Comparison of ENCODE assay signal across 9 cellular contexts in genomic region chr1:179036844-179037465, GRCh38. TPM values are rescaled to one million over a fixed set of nuclear protein-coding genes. Genes with fewer than 3 reads are reported as not detected.
A peak's percentile ranks its signal among the peaks of the same experiment; 100 is the strongest.
DNase-seq lines count a peak whose midpoint lies in the region; ATAC-seq and TF ChIP-seq lines count a peak whose summit lies in the region.
"Had no signal": no experiment of that assay in that cellular context is flagged by ENCODE, and none has a peak within 500 bp of the region (broad histone marks: within the 10 kb centered on the region; RNA-seq: fewer than 3 reads in every experiment).

No MANE protein-coding gene starts in this region.

- no peak overlapping the region for H3K14ac ChIP-seq in H9 (ENCODE audit: insufficient read depth, low read length)

- no peak overlapping the region for H4K8ac ChIP-seq in H9 (replicated peaks; ENCODE audit: insufficient read length, low read depth, low read length)

- no peak overlapping the region for H2BK20ac ChIP-seq in H9 (ENCODE audit: low read depth, low read length, poor library complexity, severe bottlenecking)

- H2AK5ac ChIP-seq in H9 (ENCODE audit: insufficient read length, low read length) = no peak overlapping the region

- no peak overlapping the region for H2BK15ac ChIP-seq in H9 (ENCODE audit: low read depth, low read length)

- no peaks in the 10 kb centered on the region for H3K36me3 ChIP-seq in SJSA1

- no peak overlapping the region for H3K23ac ChIP-seq in H9 (ENCODE audit: insufficient read length, low read depth, low read length)

- no peak overlapping the region for H3K56ac ChIP-seq in H9 (ENCODE audit: insufficient read length, low read depth, low read length)

- no peaks in the 10 kb centered on the region for H3K9me3 ChIP-seq in SJSA1 (replicated peaks)
- no peaks in the 10 kb centered on the region for H3K9me3 ChIP-seq in H9 (ENCODE audit: control insufficient read depth, low read depth, low read length)

- no peak overlapping the region for H3K4ac ChIP-seq in H9 (ENCODE audit: low read depth, low read length)

- POLR2A ChIA-PET in HEK293T (lab: Yijun Ruan, JAX) = no interaction called here

- peaks cover 6% of the 10 kb centered on the region for H3K79me1 ChIP-seq in H9 (ENCODE audit: insufficient read depth, low read depth, low read length, poor library complexity, severe bottlenecking)

- no peaks in the 10 kb centered on the region for H4K20me1 ChIP-seq in H9 (ENCODE audit: control insufficient read depth, insufficient read depth, insufficient read length)

- H3K36me3 Mint-ChIP-seq in naive B cell (no peaks in the 10 kb centered on the region), H9 (ENCODE audit: insufficient read depth in 1 of 3, low read depth in 3 of 3) (peaks cover 2 to 13% (median 12%) of the 10 kb centered on the region in 3 experiments; a peak in 5 of 7 replicates)

- no peak overlapping the region for H3K18ac ChIP-seq in H9 (ENCODE audit: insufficient read length, low read depth, low read length)

- no peak overlapping the region for H4K5ac ChIP-seq in H9 (ENCODE audit: insufficient read length, low read depth, low read length)

- peak overlapping the region in 4 of 6 donors; percentile 24 to 95 (median 50) for H3K27ac Mint-ChIP-seq in naive B cell
- no peak overlapping the region for H3K27ac Mint-ChIP-seq in H9

- H3K9me3 Mint-ChIP-seq in naive B cell (no peaks in the 10 kb centered on the region), H9 (peaks cover 13 to 15% of the 10 kb centered on the region in 2 experiments; a peak in 4 of 5 replicates)

- no peak overlapping the region for H2BK12ac ChIP-seq in H9 (ENCODE audit: insufficient read length, low read depth, low read length)

- H3K23me2 ChIP-seq in H9 (ENCODE audit: insufficient read length, low read depth, low read length, poor library complexity, severe bottlenecking) = no peaks in the 10 kb centered on the region

- H3K4me3 Mint-ChIP-seq in naive B cell = peak overlapping the region in 1 of 8 donors; percentile 27
- no peak overlapping the region for H3K4me3 Mint-ChIP-seq in H9

- DNase-seq in HEK293T (ENCODE audit: extremely low spot score) (no peak), SJSA1 (ENCODE audit: low read depth in 1 of 2, low spot score in 2 of 2) (peak in 1 of 2 experiments; percentile 77), naive B cell (no peak), mesenteric fat pad (ENCODE audit: low spot score) (no peak), amygdala (lab: John Stamatoyannopoulos, UW) (no peak), H9 (no peak), hypothalamus (lab: John Stamatoyannopoulos, UW) (no peak)

- peak overlapping the region; percentile 82 for H3K27ac ChIP-seq in SJSA1
- no peak overlapping the region for H3K27ac ChIP-seq in H9 (ENCODE audit: insufficient read length, low read depth, low read length)
- H3K27ac ChIP-seq: skin epidermis had no signal

- no peak overlapping the region for H3K4me3 ChIP-seq in SJSA1
- H3K4me3 ChIP-seq: skin epidermis had no signal

- CTCF ChIA-PET in HEK293T (lab: Yijun Ruan, JAX) = no interaction called here

- H3T11ph ChIP-seq in H9 (ENCODE audit: low read length) = no peak overlapping the region

- H3K4me2 ChIP-seq in H9 (ENCODE audit: insufficient read depth, insufficient read length, low read length) = no peak overlapping the region

- H3K79me2 ChIP-seq in H9 (ENCODE audit: insufficient read depth, low read length) = peaks cover 9% of the 10 kb centered on the region; the same call in 1 of the 2 replicates

- no peak for TF ChIP-seq CTCF in H9 (conservative IDR thresholded peaks at IDR 0.05)

- ATAC-seq in GM18502 (IDR thresholded peaks at IDR 0.05; ENCODE audit: poor library complexity, unreplicated experiment) (peak; percentile 54), naive B cell (ENCODE audit: low read depth in 2 of 2) (no peak)

- no peaks in the 10 kb centered on the region for H3K27me3 ChIP-seq in SJSA1 (replicated peaks)
- no peaks in the 10 kb centered on the region for H3K27me3 ChIP-seq in H9 (ENCODE audit: insufficient read depth, low read length)

- no peak overlapping the region for H2AFZ ChIP-seq in H9 (ENCODE audit: low read length)

- H3K27me3 Mint-ChIP-seq in naive B cell = no peaks in the 10 kb centered on the region
- H3K27me3 Mint-ChIP-seq in H9 (ENCODE audit: low read depth) = no peaks in the 10 kb centered on the region; the same call in 1 of the 2 replicates

- H2BK120ac ChIP-seq in H9 (ENCODE audit: low read depth, low read length, poor library complexity, severe bottlenecking) = no peak overlapping the region

- H3K9ac ChIP-seq in H9 (ENCODE audit: extremely low read depth, insufficient read length, low read length) = no peak overlapping the region

- H4K91ac ChIP-seq in H9 (ENCODE audit: insufficient read length, low read depth, low read length) = no peak overlapping the region

- H3K4me1 ChIP-seq in SJSA1 (replicated peaks) = peaks cover 67% of the 10 kb centered on the region
- H3K4me1 ChIP-seq in H9 (ENCODE audit: insufficient read depth, low read length) = peaks cover 6% of the 10 kb centered on the region; the same call in 1 of the 2 replicates

- no CpG with 5 or more reads among the region's 2 CpGs for WGBS in H9 (ENCODE audit: extremely low coverage, insufficient read length, low lambda C conversion rate)

- H3K4me1 Mint-ChIP-seq in naive B cell (peaks cover 38 to 46% (median 46%) of the 10 kb centered on the region in 3 donors), H9 (peaks cover 29 to 35% of the 10 kb centered on the region in 2 experiments)

- H2BK5ac ChIP-seq in H9 (ENCODE audit: insufficient read length, low read length) = no peak overlapping the region

TF ChIP-seq in HEK293T, 16 proteins besides CTCF, POLR2A, EP300 and RAD21:
- TF ChIP-seq ZNF384 (IDR thresholded peaks at IDR 0.05) (0 out of 2 replicates have a peak, but pooled peaks have one; percentile 35), FOXM1 (IDR thresholded peaks at IDR 0.05; ENCODE audit: borderline replicate concordance) (no peak), ARNT (IDR thresholded peaks at IDR 0.05) (no peak)

RNA-seq across cellular contexts. Expression of gene FAM20B, which starts 11.3 kb away (rescaled TPM):
- total RNA-seq in SJSA1 (2014; rRNA removed; shearing (Covaris generic)) = 50.7 and 52.6 TPM in 2 replicates
- polyA plus RNA-seq in naive B cell (ENCODE audit: low read depth in 6 of 6) = 10 to 100 TPM in 2 of 6 donors, 1 to 10 TPM in 4; 6.2 to 13.2 (median 8.6) TPM
- total RNA-seq in mesenteric fat pad (49.5 TPM), H9 (2021) (32.8 and 35.4 TPM in 2 replicates)

RNA-seq across cellular contexts. Expression of gene TOR3A, which starts 44.9 kb away (rescaled TPM):
- 27.9 and 30.8 TPM in 2 replicates for total RNA-seq in SJSA1 (2014; rRNA removed; shearing (Covaris generic))
- polyA plus RNA-seq in naive B cell (ENCODE audit: low read depth in 6 of 6) = 10 to 100 TPM; 54.6 to 75.3 (median 59.3) TPM
- total RNA-seq in mesenteric fat pad (22.3 TPM), H9 (2021) (25.6 and 27.3 TPM in 2 replicates)

Comparison
In these comparisons a context has a peak if more than half of its experiments do, and no peak if none do; other contexts are left out.
1. H3K27ac Mint-ChIP-seq: peak in naive B cell (4 of 6); none in H9 (0 of 3).